1 cellular context compared by ENCODE assay signal in genomic region chr22:38353142-38353629, GRCh38.
TF ChIP-seq lines count a peak whose summit lies in the region.

No MANE protein-coding gene starts in this region.

TF ChIP-seq in IMR-90, 13 proteins besides CTCF, POLR2A, EP300 and RAD21 (continued from another document):
- TF ChIP-seq, protein P1, sequence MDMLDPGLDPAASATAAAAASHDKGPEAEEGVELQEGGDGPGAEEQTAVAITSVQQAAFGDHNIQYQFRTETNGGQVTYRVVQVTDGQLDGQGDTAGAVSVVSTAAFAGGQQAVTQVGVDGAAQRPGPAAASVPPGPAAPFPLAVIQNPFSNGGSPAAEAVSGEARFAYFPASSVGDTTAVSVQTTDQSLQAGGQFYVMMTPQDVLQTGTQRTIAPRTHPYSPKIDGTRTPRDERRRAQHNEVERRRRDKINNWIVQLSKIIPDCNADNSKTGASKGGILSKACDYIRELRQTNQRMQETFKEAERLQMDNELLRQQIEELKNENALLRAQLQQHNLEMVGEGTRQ (IDR thresholded peaks at IDR 0.05; ENCODE audit: low read depth, low read length): peak; percentile 59; the same call in 1 of the 2 replicates
- no peak for TF ChIP-seq FOS (IDR thresholded peaks at IDR 0.05; ENCODE audit: low read depth, low read length)
- TF ChIP-seq, protein P2, sequence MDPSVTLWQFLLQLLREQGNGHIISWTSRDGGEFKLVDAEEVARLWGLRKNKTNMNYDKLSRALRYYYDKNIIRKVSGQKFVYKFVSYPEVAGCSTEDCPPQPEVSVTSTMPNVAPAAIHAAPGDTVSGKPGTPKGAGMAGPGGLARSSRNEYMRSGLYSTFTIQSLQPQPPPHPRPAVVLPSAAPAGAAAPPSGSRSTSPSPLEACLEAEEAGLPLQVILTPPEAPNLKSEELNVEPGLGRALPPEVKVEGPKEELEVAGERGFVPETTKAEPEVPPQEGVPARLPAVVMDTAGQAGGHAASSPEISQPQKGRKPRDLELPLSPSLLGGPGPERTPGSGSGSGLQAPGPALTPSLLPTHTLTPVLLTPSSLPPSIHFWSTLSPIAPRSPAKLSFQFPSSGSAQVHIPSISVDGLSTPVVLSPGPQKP (IDR thresholded peaks at IDR 0.05; ENCODE audit: borderline replicate concordance, low read depth, low read length): no peak
